22 cellular contexts compared by ENCODE assay signal in the genomic region with DNA sequence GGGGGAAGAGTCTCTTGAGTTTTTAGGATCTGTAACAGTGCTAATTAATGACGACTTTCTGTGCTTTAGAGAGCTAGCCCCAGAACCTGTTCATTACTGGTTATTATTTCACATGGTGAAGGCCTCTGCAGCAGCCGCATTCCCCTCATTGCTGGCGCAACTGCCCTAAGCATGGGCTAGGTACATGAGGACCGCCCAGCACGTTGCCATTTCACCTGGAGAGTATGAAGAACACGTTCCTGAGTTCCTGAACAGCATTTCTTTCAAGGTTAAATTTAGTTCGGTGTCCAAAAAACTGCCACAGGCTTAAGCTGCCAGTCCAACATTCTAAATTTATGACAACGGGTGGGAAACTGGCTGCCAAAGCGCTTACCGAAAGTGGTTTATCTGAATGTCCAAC.
DNase-seq lines count a peak whose midpoint lies in the region; ATAC-seq and TF ChIP-seq lines count a peak whose summit lies in the region.
"Had no signal": no experiment of that assay in that cellular context is flagged by ENCODE, and none has a peak within 500 bp of the region (broad histone marks: within the 10 kb centered on the region; RNA-seq: fewer than 3 reads in every experiment).

No MANE protein-coding gene starts in this region.

- whole genome bisulfite sequencing in trophoblast cell (ENCODE audit: extremely low coverage, insufficient coverage, insufficient read length) = no CpG with 5 or more reads among the region's 10 CpGs

- no peak overlapping the region for H3K4ac ChIP-seq in trophoblast cell (ENCODE audit: low read depth, low read length)

- no peak overlapping the region for H2BK12ac ChIP-seq in trophoblast cell (ENCODE audit: low read length)

- H3K27me3 ChIP-seq in right atrium auricular region (no peaks in the 10 kb centered on the region), trophoblast cell (ENCODE audit: insufficient read depth, low read length) (no peaks in the 10 kb centered on the region)
- H3K27me3 ChIP-seq: BE2C, BLaER1 had no signal

- no peak overlapping the region for H2AFZ ChIP-seq in trophoblast cell (ENCODE audit: insufficient read depth, low read length, poor library complexity)

- no peak overlapping the region for H2AK5ac ChIP-seq in trophoblast cell (ENCODE audit: low read length)

- no peak for TF ChIP-seq CTCF in right atrium auricular region (IDR thresholded peaks at IDR 0.05)

- H3K79me2 ChIP-seq in trophoblast cell (ENCODE audit: control insufficient read depth, insufficient read depth, low read length, poor library complexity) = no peaks in the 10 kb centered on the region

- H3K18ac ChIP-seq in trophoblast cell (ENCODE audit: low read length) = no peak overlapping the region

- intact Hi-C loops in left ventricle myocardium superior (cut with micrococcal nuclease) = no loop called here

- ATAC-seq in left ventricle myocardium superior (peak; percentile 19), HG03457 (IDR thresholded peaks at IDR 0.05; ENCODE audit: unreplicated experiment) (no peak)
- ATAC-seq: GM12878 had no signal

- no peak overlapping the region for H4K12ac ChIP-seq in trophoblast cell (ENCODE audit: low read depth, low read length)

- peak; percentile 29 for DNase-seq in left ventricle myocardium superior
- DNase-seq in right atrium auricular region (ENCODE audit: low spot score) = no peak
- peak; percentile 91 to 92 for DNase-seq in trophoblast cell
- no peak for DNase-seq in NCI-H2107 treated with DMSO at 0.1 percent for 48 hours (lab: John Stamatoyannopoulos, UW; ENCODE audit: unreplicated experiment)
- DNase-seq: ACHN; BE2C; C1 segment of cervical spinal cord; CD4-positive, alpha-beta memory T cell; CD4-positive, CD25-positive, alpha-beta regulatory T cell; CD8-positive, alpha-beta memory T cell; COR-L47; DMS 273 treated with DMSO at 0.1 percent for 48 hours; DMS153; DMS53; DMS79; DND-41; EL; GDM1 had no signal

- H3K4me1 ChIP-seq in right atrium auricular region (no peaks in the 10 kb centered on the region), trophoblast cell (ENCODE audit: control insufficient read depth in 1 of 2, insufficient read depth in 2 of 2, low read length in 2 of 2) (no peaks in the 10 kb centered on the region)
- H3K4me1 ChIP-seq: BE2C, BLaER1 had no signal

- H3K4me3 ChIP-seq in right atrium auricular region = no peak overlapping the region
- H3K4me3 ChIP-seq in trophoblast cell (ENCODE audit: low read depth, low read length) = no peak overlapping the region
- H3K4me3 ChIP-seq: BLaER1, GM12878 had no signal

- H3K14ac ChIP-seq in trophoblast cell (ENCODE audit: low read length) = no peak overlapping the region

- H3K27ac ChIP-seq in right atrium auricular region (no peak overlapping the region), trophoblast cell (ENCODE audit: low read depth, low read length) (no peak overlapping the region)
- H3K27ac ChIP-seq: 22Rv1, BLaER1 had no signal

- no peak overlapping the region for H3K23ac ChIP-seq in trophoblast cell (ENCODE audit: low read length)

- no peak overlapping the region for H3K4me2 ChIP-seq in trophoblast cell (ENCODE audit: low read length)
- H3K4me2 ChIP-seq: BLaER1 had no signal

- no peak overlapping the region for H4K8ac ChIP-seq in trophoblast cell (ENCODE audit: low read depth, low read length)

- no peak overlapping the region for H4K91ac ChIP-seq in trophoblast cell (ENCODE audit: low read depth, low read length)

- H3K9ac ChIP-seq in trophoblast cell (ENCODE audit: low read length) = no peak overlapping the region
- H3K9ac ChIP-seq: BLaER1 had no signal

- no peaks in the 10 kb centered on the region for H3K9me3 ChIP-seq in right atrium auricular region
- H3K9me3 ChIP-seq in trophoblast cell (ENCODE audit: insufficient read depth, low read depth, low read length) = no peaks in the 10 kb centered on the region
- H3K9me3 ChIP-seq: BE2C, BLaER1 had no signal

- H2BK5ac ChIP-seq in trophoblast cell (ENCODE audit: low read depth, low read length, poor library complexity) = no peak overlapping the region

- H3K79me1 ChIP-seq in trophoblast cell (ENCODE audit: low read length) = no peaks in the 10 kb centered on the region

- H3K36me3 ChIP-seq in right atrium auricular region (no peaks in the 10 kb centered on the region), trophoblast cell (ENCODE audit: control insufficient read depth in 1 of 2, insufficient read depth in 2 of 2, low read length in 2 of 2) (no peaks in the 10 kb centered on the region)
- H3K36me3 ChIP-seq: BE2C, BLaER1 had no signal

- no peak overlapping the region for H2BK120ac ChIP-seq in trophoblast cell (ENCODE audit: insufficient read depth, low read length, poor library complexity)

Comparison
In these comparisons a context has a peak if more than half of its experiments do, and no peak if none do; other contexts are left out.
1. DNase-seq: peak in left ventricle myocardium superior (single experiment) and trophoblast cell (2 of 2); none in right atrium auricular region (single experiment) and NCI-H2107 treated with DMSO at 0.1 percent for 48 hours (single experiment).